Comparison of ENCODE assay signal across 26 cellular contexts in the genomic region with DNA sequence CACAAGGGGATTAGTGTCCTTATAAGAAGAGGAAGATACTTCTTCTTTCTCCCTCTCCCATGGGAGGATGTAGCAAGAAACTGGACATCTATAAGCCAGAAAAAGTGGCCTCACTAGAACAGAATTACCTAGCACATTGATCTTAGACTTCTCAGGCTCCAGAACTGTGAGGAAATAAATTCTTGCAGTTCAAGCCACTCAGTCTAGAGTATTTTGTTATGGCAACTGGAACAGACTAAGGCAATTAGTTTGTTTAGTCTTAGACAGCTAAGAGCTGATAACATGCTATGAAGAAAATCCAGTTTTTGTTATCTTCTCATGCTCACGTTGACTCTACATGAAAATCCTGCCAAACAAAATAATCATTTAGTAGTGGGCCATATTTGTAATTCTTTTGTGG.
"Had no signal": no experiment of that assay in that cellular context is flagged by ENCODE, and none has a peak within 500 bp of the region (broad histone marks: within the 10 kb centered on the region; RNA-seq: fewer than 3 reads in every experiment).

No MANE protein-coding gene starts in this region.

- FAIRE-seq: kidney had no signal

- H3K36me3 ChIP-seq: gastrocnemius medialis, left lung, neural progenitor cell, prostate gland, right atrium auricular region, suprapubic skin, transverse colon, vagina had no signal

- H3K9me3 ChIP-seq: gastrocnemius medialis, left lung, prostate gland, right atrium auricular region, suprapubic skin, transverse colon, vagina had no signal

- H3K4me1 ChIP-seq: gastrocnemius medialis, left lung, neural progenitor cell, prostate gland, right atrium auricular region, suprapubic skin, transverse colon, vagina had no signal

- H3K4me3 ChIP-seq: gastrocnemius medialis, left lung, neural progenitor cell, prostate gland, right atrium auricular region, smooth muscle cell, suprapubic skin, transverse colon, vagina had no signal

- DNase-seq: effector CD8-positive, alpha-beta T cell; endodermal cell; foreskin fibroblast; gastrocnemius medialis; head of caudate nucleus; kidney; left lung; mesendoderm; midbrain; naive thymus-derived CD4-positive, alpha-beta T cell; stimulated activated CD4-positive, alpha-beta T cell treated with anti-CD3 and anti-CD28 coated beads, Interleukin-12 subunit alpha, Interleukin-12 subunit beta, amount 100 ng/mL, for 4 hours; stimulated activated CD4-positive, alpha-beta T cell treated with anti-CD3 and anti-CD28 coated beads, Interleukin-1b, Interleukin-23, amount 100 ng/mL, for 48 hours; stimulated activated CD4-positive, alpha-beta T cell treated with anti-CD3 and anti-CD28 coated beads, Interleukin-4, amount 100 ng/mL, for 1 hour; stimulated activated CD8-positive, alpha-beta memory T cell treated with anti-CD3 and anti-CD28 coated beads, Interleukin-4, amount 100 ng/mL, for 48 hours; stimulated activated naive CD4-positive, alpha-beta T cell; stimulated activated naive CD8-positive, alpha-beta T cell treated with anti-CD3 and anti-CD28 coated beads, Interleukin-15, amount 100 ng/mL, for 72 hours; transverse colon had no signal

- H3K27ac ChIP-seq: epithelial cell of prostate, gastrocnemius medialis, left lung, neural progenitor cell, prostate gland, right atrium auricular region, suprapubic skin, transverse colon, vagina had no signal

- H3K27me3 ChIP-seq: gastrocnemius medialis, left lung, neural progenitor cell, right atrium auricular region, suprapubic skin, transverse colon, vagina had no signal

- ATAC-seq: esophagus mucosa; gastrocnemius medialis; left lung; naive thymus-derived CD4-positive, alpha-beta T cell; sciatic nerve; stimulated activated naive CD8-positive, alpha-beta T cell treated with anti-CD3 and anti-CD28 coated beads, Interleukin-15, amount 100 ng/mL, for 72 hours had no signal
